18 cellular contexts compared by ENCODE assay signal in the genomic region with DNA sequence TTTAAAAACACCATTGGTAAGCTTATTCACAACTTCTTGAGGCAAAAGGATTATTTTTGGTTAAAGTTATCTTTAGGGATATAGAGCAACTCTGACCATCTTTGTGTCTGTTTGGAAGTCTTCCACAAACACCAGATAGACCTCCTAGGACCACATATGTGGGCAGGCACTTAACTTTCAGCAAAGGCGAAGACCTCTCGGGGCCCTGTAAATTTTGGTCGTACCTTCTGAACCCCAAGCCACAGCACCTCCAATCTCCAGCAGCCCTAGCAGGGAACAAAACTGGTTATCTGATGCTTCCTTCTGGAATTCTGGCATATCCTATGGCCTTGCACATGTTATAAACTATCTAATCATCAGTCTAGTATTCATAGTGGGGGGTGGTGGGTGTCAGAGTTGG.
DNase-seq lines count a peak whose midpoint lies in the region; ATAC-seq and TF ChIP-seq lines count a peak whose summit lies in the region.
"Had no signal": no experiment of that assay in that cellular context is flagged by ENCODE, and none has a peak within 500 bp of the region (broad histone marks: within the 10 kb centered on the region; RNA-seq: fewer than 3 reads in every experiment).

No MANE protein-coding gene starts in this region.

- H3K4ac ChIP-seq in mesenchymal stem cell (ENCODE audit: low read depth in 1 of 2, low read length in 2 of 2), result no peak overlapping the region

- H3K36me3 ChIP-seq in HUES48 (ENCODE audit: control insufficient read depth, insufficient read depth, low read length) (no peaks in the 10 kb centered on the region), mesenchymal stem cell (ENCODE audit: control insufficient read depth in 1 of 2, insufficient read depth in 2 of 2, low read depth in 1 of 2, low read length in 2 of 2) (no peaks in the 10 kb centered on the region), transverse colon (no peaks in the 10 kb centered on the region)

- H3K27ac ChIP-seq in HUES48 (ENCODE audit: low read depth, low read length) (peak overlapping the region; percentile 8), mesenchymal stem cell (ENCODE audit: low read length, poor library complexity, severe bottlenecking) (no peak overlapping the region), transverse colon (no peak overlapping the region)
- H3K27ac ChIP-seq: 22Rv1, A549, C4-2B had no signal

- H3K27ac Mint-ChIP-seq in WTC11, result peak overlapping the region; percentile 34
- H3K27ac Mint-ChIP-seq: CD4-positive, alpha-beta T cell; HFFc6 had no signal

- no peak overlapping the region for H2BK15ac ChIP-seq in mesenchymal stem cell (ENCODE audit: low read depth, poor library complexity, severe bottlenecking)

- H3K4me3 ChIP-seq in HUES48 (ENCODE audit: low read depth, low read length) (no peak overlapping the region; the same call in 1 of the 2 replicates), mesenchymal stem cell (ENCODE audit: insufficient read depth in 1 of 2, low read depth in 1 of 2, low read length in 2 of 2) (no peak overlapping the region), transverse colon (no peak overlapping the region)
- H3K4me3 ChIP-seq: A549, GM12878 had no signal

- POLR2A ChIA-PET in WTC11 (lab: Charles Lee), result no interaction called here

- no peaks in the 10 kb centered on the region for H3K9me3 Mint-ChIP-seq in WTC11
- H3K9me3 Mint-ChIP-seq: CD4-positive, alpha-beta T cell; HFFc6 had no signal

- CTCF ChIA-PET in WTC11 (lab: Charles Lee), result no interaction called here

- peak overlapping the region; percentile 66 for H2AK5ac ChIP-seq in mesenchymal stem cell (ENCODE audit: low read length, severe bottlenecking)

- no peak overlapping the region for H3K4me2 ChIP-seq in mesenchymal stem cell (ENCODE audit: low read length, poor library complexity, severe bottlenecking)
- H3K4me2 ChIP-seq: A549 had no signal

- in situ Hi-C loops in transverse colon (cut with MboI; ENCODE audit: low pct_ligation_motif_present in 1 of 4, low pct_unique_long_range_greater_than_20kb in 1 of 4, low sequenced_read_pairs in 3 of 4), result no loop called here

- no peak overlapping the region for H2BK5ac ChIP-seq in mesenchymal stem cell (ENCODE audit: low read depth, low read length, poor library complexity, severe bottlenecking)

- no peak overlapping the region for H3K9ac ChIP-seq in HUES48 (ENCODE audit: low read depth, low read length)
- no peak overlapping the region for H3K9ac ChIP-seq in mesenchymal stem cell (ENCODE audit: low read length)

- no peak overlapping the region for H3K23ac ChIP-seq in mesenchymal stem cell (ENCODE audit: low read length in 2 of 2)

- no peak overlapping the region for H3K18ac ChIP-seq in mesenchymal stem cell (ENCODE audit: low read depth in 1 of 2, low read length in 2 of 2)

- no peak overlapping the region for H2AFZ ChIP-seq in mesenchymal stem cell (ENCODE audit: low read depth, low read length)

- no peak for TF ChIP-seq POLR2A in transverse colon (IDR thresholded peaks at IDR 0.05)

- ATAC-seq in WTC11, result peak; percentile 64
- ATAC-seq in HG03280 (IDR thresholded peaks at IDR 0.05; ENCODE audit: unreplicated experiment), result no peak
- ATAC-seq: A549, GM12878, HCT116 had no signal

- H3K4me1 Mint-ChIP-seq in WTC11, result peaks cover 30% of the 10 kb centered on the region

- H3K14ac ChIP-seq in mesenchymal stem cell (ENCODE audit: low read length in 2 of 2), result no peak overlapping the region

- peaks cover 13% of the 10 kb centered on the region for H3K79me1 ChIP-seq in mesenchymal stem cell (replicated peaks; ENCODE audit: low read length, poor library complexity, severe bottlenecking)

- DNase-seq in EH (ENCODE audit: low read depth) (peak; percentile 5), WTC11 (ENCODE audit: low spot score) (no peak), mesenchymal stem cell (no peak), NCI-H82 (lab: John Stamatoyannopoulos, UW) (no peak), transverse colon (no peak)
- DNase-seq: AML-193; Caco-2; CD4-positive, alpha-beta T cell; DMS79; HFFc6; KG1 had no signal

- H4K91ac ChIP-seq in mesenchymal stem cell (ENCODE audit: low read length), result no peak overlapping the region

- H3K4me1 ChIP-seq in HUES48 (ENCODE audit: control insufficient read depth, insufficient read depth, low read length) (peaks cover 19% of the 10 kb centered on the region), mesenchymal stem cell (ENCODE audit: control insufficient read depth, insufficient read depth, low read depth, low read length) (peaks cover 3% of the 10 kb centered on the region), transverse colon (peaks cover 0 to 9% (median 1%) of the 10 kb centered on the region in 4 donors)
- H3K4me1 ChIP-seq: Caco-2 had no signal

- TF ChIP-seq CTCF in WTC11 (IDR thresholded peaks at IDR 0.05) (no peak), transverse colon (IDR thresholded peaks at IDR 0.05) (no peak)

- no peaks in the 10 kb centered on the region for H3K27me3 Mint-ChIP-seq in WTC11 (ENCODE audit: low read depth)
- H3K27me3 Mint-ChIP-seq: CD4-positive, alpha-beta T cell had no signal

- no peak overlapping the region for H2BK12ac ChIP-seq in mesenchymal stem cell (ENCODE audit: low read length in 2 of 2)

- no peak for TF ChIP-seq EP300 in transverse colon (IDR thresholded peaks at IDR 0.05; ENCODE audit: low read depth)

- no peaks in the 10 kb centered on the region for H3K27me3 ChIP-seq in HUES48 (ENCODE audit: control insufficient read depth, insufficient read depth, low read length)
- no peaks in the 10 kb centered on the region for H3K27me3 ChIP-seq in mesenchymal stem cell (ENCODE audit: control insufficient read depth in 1 of 2, insufficient read depth in 1 of 2, low read length in 2 of 2)
- H3K27me3 ChIP-seq in transverse colon, result no peaks in the 10 kb centered on the region

- H3K36me3 Mint-ChIP-seq in WTC11, result no peaks in the 10 kb centered on the region

- no peak overlapping the region for H2BK120ac ChIP-seq in mesenchymal stem cell (ENCODE audit: low read depth, low read length)

- peak overlapping the region; percentile 24 for H3K4me3 Mint-ChIP-seq in WTC11
- H3K4me3 Mint-ChIP-seq: CD4-positive, alpha-beta T cell; HFFc6 had no signal

- 100% methylated on average over 3 of the region's 3 CpGs for WGBS in mesenchymal stem cell
- WGBS in transverse colon (ENCODE audit: low coverage in 1 of 2), 2 donors, result 90% methylated on average over 3 of the region's 3 CpGs; no CpG with 5 or more reads in 1 of the 2 donors

- intact Hi-C loops in transverse colon (cut with DNase I; ENCODE audit: low total_unique reads), result no loop called here

- H4K8ac ChIP-seq in mesenchymal stem cell (ENCODE audit: low read length), result no peak overlapping the region

- no peaks in the 10 kb centered on the region for H3K9me3 ChIP-seq in HUES48 (ENCODE audit: control insufficient read depth, insufficient read depth, low read length)
- no peaks in the 10 kb centered on the region for H3K9me3 ChIP-seq in mesenchymal stem cell (ENCODE audit: control insufficient read depth, low read length)
- H3K9me3 ChIP-seq in transverse colon, result no peaks in the 10 kb centered on the region
- H3K9me3 ChIP-seq: A549, Caco-2 had no signal

TF ChIP-seq in WTC11, 78 proteins besides CTCF, POLR2A, EP300 and RAD21 (continues in another document):
- TF ChIP-seq, protein P1, sequence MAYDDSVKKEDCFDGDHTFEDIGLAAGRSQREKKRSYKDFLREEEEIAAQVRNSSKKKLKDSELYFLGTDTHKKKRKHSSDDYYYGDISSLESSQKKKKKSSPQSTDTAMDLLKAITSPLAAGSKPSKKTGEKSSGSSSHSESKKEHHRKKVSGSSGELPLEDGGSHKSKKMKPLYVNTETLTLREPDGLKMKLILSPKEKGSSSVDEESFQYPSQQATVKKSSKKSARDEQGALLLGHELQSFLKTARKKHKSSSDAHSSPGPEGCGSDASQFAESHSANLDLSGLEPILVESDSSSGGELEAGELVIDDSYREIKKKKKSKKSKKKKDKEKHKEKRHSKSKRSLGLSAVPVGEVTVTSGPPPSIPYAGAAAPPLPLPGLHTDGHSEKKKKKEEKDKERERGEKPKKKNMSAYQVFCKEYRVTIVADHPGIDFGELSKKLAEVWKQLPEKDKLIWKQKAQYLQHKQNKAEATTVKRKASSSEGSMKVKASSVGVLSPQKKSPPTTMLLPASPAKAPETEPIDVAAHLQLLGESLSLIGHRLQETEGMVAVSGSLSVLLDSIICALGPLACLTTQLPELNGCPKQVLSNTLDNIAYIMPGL (CRISPR knock-in tag; IDR thresholded peaks at IDR 0.05), result no peak
- TF ChIP-seq ESRRA (CRISPR knock-in tag; IDR thresholded peaks at IDR 0.05; ENCODE audit: borderline replicate concordance) (no peak), ATF1 (CRISPR knock-in tag; IDR thresholded peaks at IDR 0.05) (no peak), ELF4 (CRISPR knock-in tag; IDR thresholded peaks at IDR 0.05; ENCODE audit: low read depth) (no peak), E2F1 (CRISPR knock-in tag; IDR thresholded peaks at IDR 0.05) (no peak)
